Comparison of ENCODE assay signal across 23 cellular contexts in genomic region chr22:21589415-21589814, GRCh38. TPM values are rescaled to one million over a fixed set of nuclear protein-coding genes. Genes with fewer than 3 reads are reported as not detected.
A peak's percentile ranks its signal among the peaks of the same experiment; 100 is the strongest.
DNase-seq lines count a peak whose midpoint lies in the region; ATAC-seq and TF ChIP-seq lines count a peak whose summit lies in the region.
"Had no signal": no experiment of that assay in that cellular context is flagged by ENCODE, and none has a peak within 500 bp of the region (broad histone marks: within the 10 kb centered on the region; RNA-seq: fewer than 3 reads in every experiment).

No MANE protein-coding gene starts in this region.

- TF ChIP-seq POLR2A in Peyer's patch (IDR thresholded peaks at IDR 0.05): no peak

- peak overlapping the region in 6 of 7 donors; percentile 5 to 74 (median 50) for H3K27ac Mint-ChIP-seq in CD4-positive, alpha-beta memory T cell
- H3K27ac Mint-ChIP-seq in activated T-helper 1 cell treated with anti-CD3 and anti-CD28 coated beads, Interleukin-12 subunit alpha, Interleukin-12 subunit beta, Interleukin-2, Interleukin-4 antibody, amounts not matched to agents 30 ng/mL and 10 ng/mL and 1 ng/mL, durations not matched to agents 14 hours and 24 hours and 36 hours: peak overlapping the region; percentile 18
- peak overlapping the region in 8 of 9 donors; percentile 1 to 76 (median 38) for H3K27ac Mint-ChIP-seq in naive thymus-derived CD4-positive, alpha-beta T cell
- H3K27ac Mint-ChIP-seq: neural progenitor cell had no signal

- intact Hi-C loops in CD4-positive, alpha-beta memory T cell (cut with micrococcal nuclease): no loop called here
- intact Hi-C loops in activated T-helper 1 cell treated with anti-CD3 and anti-CD28 coated beads, Interleukin-12 subunit alpha, Interleukin-12 subunit beta, Interleukin-2, Interleukin-4 antibody, amounts not matched to agents 30 ng/mL and 10 ng/mL and 1 ng/mL, durations not matched to agents 14 hours and 24 hours and 36 hours (cut with micrococcal nuclease): loop anchor here (2.0 to 10.0 kb wide), 2 partner anchors 41 to 175 kb away; partner anchors contain the start of gene YDJC
- intact Hi-C loops in naive thymus-derived CD4-positive, alpha-beta T cell (cut with micrococcal nuclease): loop anchor here in 1 of 2 donors (2.0 kb wide), 1 partner anchor 53 kb away; the partner anchor contains the start of gene SDF2L1

- H3K9ac ChIP-seq in BLaER1 treated with 17β-estradiol and CSF1 and Interleukin-3, amounts not matched to agents 10 nM and 100 nM: no peak overlapping the region
- H3K9ac ChIP-seq: neural progenitor cell had no signal

- peaks cover 17 to 44% of the 10 kb centered on the region in 2 donors for H3K36me3 Mint-ChIP-seq in CD4-positive, alpha-beta memory T cell
- H3K36me3 Mint-ChIP-seq in activated T-helper 1 cell treated with anti-CD3 and anti-CD28 coated beads, Interleukin-12 subunit alpha, Interleukin-12 subunit beta, Interleukin-2, Interleukin-4 antibody, amounts not matched to agents 30 ng/mL and 10 ng/mL and 1 ng/mL, durations not matched to agents 14 hours and 24 hours and 36 hours (ENCODE audit: low read depth): peaks cover 25% of the 10 kb centered on the region
- H3K36me3 Mint-ChIP-seq in naive thymus-derived CD4-positive, alpha-beta T cell: peaks cover 10 to 25% (median 19%) of the 10 kb centered on the region in 5 donors

- no peak for TF ChIP-seq CTCF in GM20000 (IDR thresholded peaks at IDR 0.05; ENCODE audit: extremely low read depth, missing control alignments)
- TF ChIP-seq CTCF in Peyer's patch (IDR thresholded peaks at IDR 0.05): no peak

- H3K4me3 ChIP-seq in BLaER1 treated with 17β-estradiol and CSF1 and Interleukin-3, amounts not matched to agents 10 nM and 100 nM: no peak overlapping the region
- H3K4me3 ChIP-seq in CD4-positive, alpha-beta memory T cell (ENCODE audit: low read length in 2 of 2): no peak overlapping the region
- no peak overlapping the region for H3K4me3 ChIP-seq in naive thymus-derived CD4-positive, alpha-beta T cell (ENCODE audit: low read length)
- H3K4me3 ChIP-seq in Peyer's patch: no peak overlapping the region
- H3K4me3 ChIP-seq: left lung, neural progenitor cell, psoas muscle, skin epidermis, transverse colon had no signal

- peaks cover 100% of the 10 kb centered on the region in 11 experiments for H4K20me1 ChIP-seq in BLaER1 treated with 17β-estradiol and CSF1 and Interleukin-3, amounts not matched to agents 10 nM and 100 nM

- H3K4me1 Mint-ChIP-seq in CD4-positive, alpha-beta memory T cell: peaks cover 48 to 85% (median 63%) of the 10 kb centered on the region in 4 donors
- H3K4me1 Mint-ChIP-seq in activated T-helper 1 cell treated with anti-CD3 and anti-CD28 coated beads, Interleukin-12 subunit alpha, Interleukin-12 subunit beta, Interleukin-2, Interleukin-4 antibody, amounts not matched to agents 30 ng/mL and 10 ng/mL and 1 ng/mL, durations not matched to agents 14 hours and 24 hours and 36 hours (ENCODE audit: low read depth): peaks cover 55% of the 10 kb centered on the region
- peaks cover 47 to 78% (median 69%) of the 10 kb centered on the region in 7 donors for H3K4me1 Mint-ChIP-seq in naive thymus-derived CD4-positive, alpha-beta T cell

- H3K27me3 ChIP-seq in BLaER1 treated with 17β-estradiol and CSF1 and Interleukin-3, amounts not matched to agents 10 nM and 100 nM: no peaks in the 10 kb centered on the region
- H3K27me3 ChIP-seq in CD4-positive, alpha-beta memory T cell (ENCODE audit: insufficient read depth, low read length): no peaks in the 10 kb centered on the region
- H3K27me3 ChIP-seq in naive thymus-derived CD4-positive, alpha-beta T cell (ENCODE audit: control insufficient read depth in 2 of 2, insufficient read depth in 2 of 2, low read length in 2 of 2): no peaks in the 10 kb centered on the region
- H3K27me3 ChIP-seq in Peyer's patch: no peaks in the 10 kb centered on the region
- H3K27me3 ChIP-seq: left lung, neural progenitor cell, transverse colon had no signal

- H3K4me2 ChIP-seq in BLaER1 treated with 17β-estradiol and CSF1 and Interleukin-3, amounts not matched to agents 10 nM and 100 nM: peak overlapping the region; percentile 27 to 76 (median 59); a peak in 18 of 22 replicates
- H3K4me2 ChIP-seq: neural progenitor cell had no signal

- peaks cover 45 to 83% (median 61%) of the 10 kb centered on the region in 10 experiments for H3K4me1 ChIP-seq in BLaER1 treated with 17β-estradiol and CSF1 and Interleukin-3, amounts not matched to agents 10 nM and 100 nM
- peaks cover 54% of the 10 kb centered on the region for H3K4me1 ChIP-seq in CD4-positive, alpha-beta memory T cell (ENCODE audit: insufficient read depth, low read length)
- H3K4me1 ChIP-seq in naive thymus-derived CD4-positive, alpha-beta T cell (ENCODE audit: control insufficient read depth in 2 of 2, insufficient read depth in 2 of 2, low read length in 2 of 2): peaks cover 25 to 26% of the 10 kb centered on the region in 2 donors
- H3K4me1 ChIP-seq in Peyer's patch: peaks cover 0 to 23% (median 15%) of the 10 kb centered on the region in 4 donors
- H3K4me1 ChIP-seq: neural progenitor cell had no signal

- no peak for ATAC-seq in naive thymus-derived CD4-positive, alpha-beta T cell
- ATAC-seq: left lung; psoas muscle; stimulated activated naive CD8-positive, alpha-beta T cell treated with anti-CD3 and anti-CD28 coated beads, Interleukin-15, Interleukin-2, amounts not matched to agents 100 U/mL and 50 U/mL, for 24 hours had no signal

- POLR2A ChIA-PET in CD4-positive, alpha-beta memory T cell (lab: Charles Lee; ENCODE audit: partially characterized antibody): no interaction called here
- POLR2A ChIA-PET in naive thymus-derived CD4-positive, alpha-beta T cell (lab: Charles Lee): no interaction called here

- H3K4me3 Mint-ChIP-seq in CD4-positive, alpha-beta memory T cell: peak overlapping the region in 4 of 8 donors; percentile 6 to 57 (median 42)
- H3K4me3 Mint-ChIP-seq in activated T-helper 1 cell treated with anti-CD3 and anti-CD28 coated beads, Interleukin-12 subunit alpha, Interleukin-12 subunit beta, Interleukin-2, Interleukin-4 antibody, amounts not matched to agents 30 ng/mL and 10 ng/mL and 1 ng/mL, durations not matched to agents 14 hours and 24 hours and 36 hours: no peak overlapping the region
- peak overlapping the region in 2 of 10 donors; percentile 21 to 38 for H3K4me3 Mint-ChIP-seq in naive thymus-derived CD4-positive, alpha-beta T cell
- H3K4me3 Mint-ChIP-seq: mesothelial cell of epicardium, neural progenitor cell had no signal

- no peaks in the 10 kb centered on the region for H3K27me3 Mint-ChIP-seq in CD4-positive, alpha-beta memory T cell
- no peaks in the 10 kb centered on the region for H3K27me3 Mint-ChIP-seq in activated T-helper 1 cell treated with anti-CD3 and anti-CD28 coated beads, Interleukin-12 subunit alpha, Interleukin-12 subunit beta, Interleukin-2, Interleukin-4 antibody, amounts not matched to agents 30 ng/mL and 10 ng/mL and 1 ng/mL, durations not matched to agents 14 hours and 24 hours and 36 hours (ENCODE audit: insufficient read depth)
- no peaks in the 10 kb centered on the region for H3K27me3 Mint-ChIP-seq in naive thymus-derived CD4-positive, alpha-beta T cell

- no peaks in the 10 kb centered on the region for H3K9me3 ChIP-seq in BLaER1 treated with 17β-estradiol and CSF1 and Interleukin-3, amounts not matched to agents 10 nM and 100 nM (replicated peaks in 1 of 11)
- no peaks in the 10 kb centered on the region for H3K9me3 ChIP-seq in CD4-positive, alpha-beta memory T cell (ENCODE audit: control insufficient read depth in 1 of 2, low read length in 2 of 2)
- no peaks in the 10 kb centered on the region for H3K9me3 ChIP-seq in naive thymus-derived CD4-positive, alpha-beta T cell (ENCODE audit: control insufficient read depth in 2 of 3, low read length in 3 of 3)
- no peaks in the 10 kb centered on the region for H3K9me3 ChIP-seq in Peyer's patch
- H3K9me3 ChIP-seq: left lung, psoas muscle, transverse colon had no signal

- peaks cover 0 to 3% (median 0%) of the 10 kb centered on the region in 8 donors for H3K9me3 Mint-ChIP-seq in CD4-positive, alpha-beta memory T cell
- H3K9me3 Mint-ChIP-seq in activated T-helper 1 cell treated with anti-CD3 and anti-CD28 coated beads, Interleukin-12 subunit alpha, Interleukin-12 subunit beta, Interleukin-2, Interleukin-4 antibody, amounts not matched to agents 30 ng/mL and 10 ng/mL and 1 ng/mL, durations not matched to agents 14 hours and 24 hours and 36 hours: no peaks in the 10 kb centered on the region
- H3K9me3 Mint-ChIP-seq in naive thymus-derived CD4-positive, alpha-beta T cell: no peaks in the 10 kb centered on the region
- H3K9me3 Mint-ChIP-seq: HFFc6, mesothelial cell of epicardium, neural progenitor cell had no signal

- CTCF ChIA-PET in CD4-positive, alpha-beta memory T cell (lab: Charles Lee; ENCODE audit: partially characterized antibody): interaction anchor here (0.6 kb wide), 1 partner anchor 9 kb away, joined by 3 read pairs; no protein-coding TSS in a partner anchor
- CTCF ChIA-PET in naive thymus-derived CD4-positive, alpha-beta T cell (lab: Charles Lee): interaction anchor here (0.7 kb wide), 1 partner anchor 38 kb away, joined by 4 read pairs; no protein-coding TSS in a partner anchor

- H3K36me3 ChIP-seq in BLaER1 treated with 17β-estradiol and CSF1 and Interleukin-3, amounts not matched to agents 10 nM and 100 nM: peaks cover 37 to 92% (median 68%) of the 10 kb centered on the region in 11 experiments
- H3K36me3 ChIP-seq in CD4-positive, alpha-beta memory T cell (ENCODE audit: insufficient read depth, low read length): peaks cover 18% of the 10 kb centered on the region
- H3K36me3 ChIP-seq in naive thymus-derived CD4-positive, alpha-beta T cell (ENCODE audit: control insufficient read depth in 2 of 3, insufficient read depth in 3 of 3, low read length in 3 of 3): peaks cover 0 to 32% (median 5%) of the 10 kb centered on the region in 3 experiments
- peaks cover 0 to 16% (median 0%) of the 10 kb centered on the region in 3 donors for H3K36me3 ChIP-seq in Peyer's patch

- peak overlapping the region in 1 of 11 experiments; percentile 13; a peak in 1 of 22 replicates for H3K27ac ChIP-seq in BLaER1 treated with 17β-estradiol and CSF1 and Interleukin-3, amounts not matched to agents 10 nM and 100 nM
- H3K27ac ChIP-seq in CD4-positive, alpha-beta memory T cell (ENCODE audit: low read depth, low read length): no peak overlapping the region
- peak overlapping the region; percentile 16 for H3K27ac ChIP-seq in naive thymus-derived CD4-positive, alpha-beta T cell (ENCODE audit: low read depth, low read length)
- H3K27ac ChIP-seq in Peyer's patch: no peak overlapping the region
- H3K27ac ChIP-seq: left lung, neural progenitor cell, psoas muscle, transverse colon had no signal

- DNase-seq in CD4-positive, alpha-beta memory T cell: no peak
- DNase-seq in activated T-helper 1 cell treated with anti-CD3 and anti-CD28 coated beads, Interleukin-12 subunit alpha, Interleukin-12 subunit beta, Interleukin-2, Interleukin-4 antibody, amounts not matched to agents 30 ng/mL and 10 ng/mL and 1 ng/mL, durations not matched to agents 14 hours and 24 hours and 36 hours (ENCODE audit: low spot score): no peak
- no peak for DNase-seq in naive thymus-derived CD4-positive, alpha-beta T cell
- DNase-seq in HuH-7.5 (ENCODE audit: low spot score) (no peak), GM20000 (ENCODE audit: low spot score) (no peak), Peyer's patch (no peak)
- DNase-seq: amniotic stem cell; Calu3; head of caudate nucleus; HFFc6; left lung; NCI-H1417 treated with DMSO at 0.1 percent for 48 hours; NCI-H2107; NCI-H524; psoas muscle; stimulated activated CD4-positive, alpha-beta T cell treated with anti-CD3 and anti-CD28 coated beads, Interleukin-2, amount 100 ng/mL, for 24 hours; stimulated activated naive CD8-positive, alpha-beta T cell treated with anti-CD3 and anti-CD28 coated beads, Interleukin-15, Interleukin-2, amounts not matched to agents 100 U/mL and 50 U/mL, for 24 hours; transverse colon had no signal

RNA-seq across cellular contexts. Expression of gene UBE2L3, which starts 21.9 kb away (rescaled TPM):
- total RNA-seq in CD4-positive, alpha-beta memory T cell: 10 to 100 TPM; 39.2 to 39.3 TPM
- 100 to 1,000 TPM; 104 to 116 TPM for polyA plus RNA-seq in CD4-positive, alpha-beta memory T cell
- 58.3 and 62.4 TPM in 2 replicates for total RNA-seq in activated T-helper 1 cell treated with anti-CD3 and anti-CD28 coated beads, Interleukin-12 subunit alpha, Interleukin-12 subunit beta, Interleukin-2, Interleukin-4 antibody, amounts not matched to agents 30 ng/mL and 10 ng/mL and 1 ng/mL, durations not matched to agents 14 hours and 24 hours and 36 hours
- 10 to 100 TPM; 22.5 to 55.0 (median 34.2) TPM for total RNA-seq in naive thymus-derived CD4-positive, alpha-beta T cell
- 100 to 1,000 TPM in 1 of 2 donors, 10 to 100 TPM in 1; 89.8 to 101 TPM for polyA plus RNA-seq in naive thymus-derived CD4-positive, alpha-beta T cell
- 10 to 100 TPM; 42.1 to 69.7 (median 50.1) TPM for total RNA-seq in Peyer's patch

RNA-seq across cellular contexts. Expression of gene RIMBP3C, which starts 38.2 kb away (rescaled TPM):
- 1 to 10 TPM; 4.5 to 4.9 TPM for total RNA-seq in CD4-positive, alpha-beta memory T cell
- polyA plus RNA-seq in CD4-positive, alpha-beta memory T cell: under 1 TPM in 1 of 2 donors, not detected in 1; 0.49 TPM
- 0.32 and 0.34 TPM in 2 replicates for total RNA-seq in activated T-helper 1 cell treated with anti-CD3 and anti-CD28 coated beads, Interleukin-12 subunit alpha, Interleukin-12 subunit beta, Interleukin-2, Interleukin-4 antibody, amounts not matched to agents 30 ng/mL and 10 ng/mL and 1 ng/mL, durations not matched to agents 14 hours and 24 hours and 36 hours
- 1 to 10 TPM in 2 of 5 experiments, under 1 TPM in 3; 0.27 to 4.4 (median 0.77) TPM for total RNA-seq in naive thymus-derived CD4-positive, alpha-beta T cell
- 1 to 10 TPM in 1 of 2 donors, under 1 TPM in 1; 0.22 to 1.4 TPM for polyA plus RNA-seq in naive thymus-derived CD4-positive, alpha-beta T cell
- under 1 TPM in 2 of 4 donors, not detected in 2; 0.54 to 0.83 TPM for total RNA-seq in Peyer's patch
- total RNA-seq: Calu3, psoas muscle, transverse colon had no signal

RNA-seq across cellular contexts. Expression of gene YDJC, which starts 40.4 kb away (rescaled TPM):
- 10 to 100 TPM; 45.7 to 46.0 TPM for total RNA-seq in CD4-positive, alpha-beta memory T cell
- 10 to 100 TPM; 47.5 to 52.8 TPM for polyA plus RNA-seq in CD4-positive, alpha-beta memory T cell
- total RNA-seq in activated T-helper 1 cell treated with anti-CD3 and anti-CD28 coated beads, Interleukin-12 subunit alpha, Interleukin-12 subunit beta, Interleukin-2, Interleukin-4 antibody, amounts not matched to agents 30 ng/mL and 10 ng/mL and 1 ng/mL, durations not matched to agents 14 hours and 24 hours and 36 hours: 51.7 and 51.8 TPM in 2 replicates
- 10 to 100 TPM; 29.0 to 56.0 (median 38.0) TPM for total RNA-seq in naive thymus-derived CD4-positive, alpha-beta T cell
- 10 to 100 TPM; 51.4 to 75.8 TPM for polyA plus RNA-seq in naive thymus-derived CD4-positive, alpha-beta T cell
- 10 to 100 TPM; 36.3 to 54.2 (median 38.8) TPM for total RNA-seq in Peyer's patch

RNA-seq across cellular contexts. Expression of gene CCDC116, which starts 43.1 kb away (rescaled TPM):
- total RNA-seq in CD4-positive, alpha-beta memory T cell: under 1 TPM; 0.19 to 0.29 TPM
- not detected for polyA plus RNA-seq in CD4-positive, alpha-beta memory T cell
- 0.54 and 0.73 TPM in 2 replicates for total RNA-seq in activated T-helper 1 cell treated with anti-CD3 and anti-CD28 coated beads, Interleukin-12 subunit alpha, Interleukin-12 subunit beta, Interleukin-2, Interleukin-4 antibody, amounts not matched to agents 30 ng/mL and 10 ng/mL and 1 ng/mL, durations not matched to agents 14 hours and 24 hours and 36 hours
- total RNA-seq in naive thymus-derived CD4-positive, alpha-beta T cell: under 1 TPM in 4 of 5 experiments, not detected in 1; 0.21 to 0.43 (median 0.27) TPM
- not detected for polyA plus RNA-seq in naive thymus-derived CD4-positive, alpha-beta T cell
- 1 to 10 TPM in 1 of 4 donors, under 1 TPM in 1, not detected in 2; 0.80 to 2.6 TPM for total RNA-seq in Peyer's patch
- total RNA-seq: bronchial epithelial cell, Calu3 had no signal

RNA-seq across cellular contexts. Expression of gene SDF2L1, which starts 52.7 kb away (rescaled TPM):
- 10 to 100 TPM; 39.6 to 44.3 TPM for total RNA-seq in CD4-positive, alpha-beta memory T cell
- polyA plus RNA-seq in CD4-positive, alpha-beta memory T cell: 10 to 100 TPM; 78.0 to 99.1 TPM
- 98.8 and 100 TPM in 2 replicates for total RNA-seq in activated T-helper 1 cell treated with anti-CD3 and anti-CD28 coated beads, Interleukin-12 subunit alpha, Interleukin-12 subunit beta, Interleukin-2, Interleukin-4 antibody, amounts not matched to agents 30 ng/mL and 10 ng/mL and 1 ng/mL, durations not matched to agents 14 hours and 24 hours and 36 hours
- total RNA-seq in naive thymus-derived CD4-positive, alpha-beta T cell: 10 to 100 TPM; 22.1 to 99.8 (median 31.7) TPM
- 10 to 100 TPM; 70.2 to 72.4 TPM for polyA plus RNA-seq in naive thymus-derived CD4-positive, alpha-beta T cell
- total RNA-seq in Peyer's patch: 10 to 100 TPM; 14.9 to 49.2 (median 30.0) TPM
